Comparison of ENCODE assay signal across 14 cellular contexts in genomic region chr17:80637286-80637703, GRCh38.
DNase-seq lines count a peak whose midpoint lies in the region; ATAC-seq and TF ChIP-seq lines count a peak whose summit lies in the region.
"Had no signal": no experiment of that assay in that cellular context is flagged by ENCODE, and none has a peak within 500 bp of the region (broad histone marks: within the 10 kb centered on the region; RNA-seq: fewer than 3 reads in every experiment).

No MANE protein-coding gene starts in this region.

- H3K27me3 ChIP-seq in neuronal stem cell (ENCODE audit: control insufficient read depth in 3 of 3, insufficient read depth in 3 of 3, low read depth in 1 of 3, low read length in 3 of 3) (peaks cover 0 to 2% (median 0%) of the 10 kb centered on the region in 3 experiments), H7 (ENCODE audit: control insufficient read depth, insufficient read depth, low read length) (no peaks in the 10 kb centered on the region)
- H3K27me3 ChIP-seq: foreskin keratinocyte, upper lobe of left lung had no signal

- H2AK5ac ChIP-seq in neuronal stem cell (ENCODE audit: low read depth, low read length) = no peak overlapping the region

- DNase-seq in activated naive CD4-positive, alpha-beta T cell treated with anti-CD3 and anti-CD28 coated beads for 36 hours = no peak
- DNase-seq in activated naive CD4-positive, alpha-beta T cell (lab: John Stamatoyannopoulos, UW) = no peak
- DNase-seq in NCI-H2227 (lab: John Stamatoyannopoulos, UW; ENCODE audit: unreplicated experiment) (peak; percentile 50), neuronal stem cell (ENCODE audit: low spot score) (no peak), Ammon's horn (ENCODE audit: low spot score) (no peak), H7 (no peak)
- DNase-seq: Caco-2; effector memory CD8-positive, alpha-beta T cell; foreskin keratinocyte; mesenchymal stem cell; NCI-H2081 treated with DMSO at 0.1 percent for 48 hours; upper lobe of left lung had no signal

- ATAC-seq in GM19324 (IDR thresholded peaks at IDR 0.05; ENCODE audit: low FRiP score, unreplicated experiment) = no peak
- ATAC-seq: effector memory CD8-positive, alpha-beta T cell; foreskin keratinocyte had no signal

- H2BK15ac ChIP-seq in neuronal stem cell (ENCODE audit: low read length) = no peak overlapping the region

- H3K27ac ChIP-seq in neuronal stem cell (replicated peaks; ENCODE audit: low read length) = no peak overlapping the region
- H3K27ac ChIP-seq: foreskin keratinocyte, upper lobe of left lung had no signal

- no peak overlapping the region for H3K4me2 ChIP-seq in neuronal stem cell (ENCODE audit: insufficient read depth, low read length, poor library complexity, severe bottlenecking)

- no peak overlapping the region for H2AFZ ChIP-seq in neuronal stem cell (ENCODE audit: low read length)

- H3K36me3 Mint-ChIP-seq in activated naive CD4-positive, alpha-beta T cell treated with anti-CD3 and anti-CD28 coated beads for 36 hours (ENCODE audit: low read depth) = peaks cover 7% of the 10 kb centered on the region
- H3K36me3 Mint-ChIP-seq in brain = peaks cover 20% of the 10 kb centered on the region

- peak overlapping the region; percentile 54 for H3K27ac Mint-ChIP-seq in activated naive CD4-positive, alpha-beta T cell treated with anti-CD3 and anti-CD28 coated beads for 36 hours
- H3K27ac Mint-ChIP-seq in brain = peak overlapping the region; percentile 16 to 81 (median 66)
- H3K27ac Mint-ChIP-seq: effector memory CD8-positive, alpha-beta T cell had no signal

- no peak overlapping the region for H3K4me3 Mint-ChIP-seq in activated naive CD4-positive, alpha-beta T cell treated with anti-CD3 and anti-CD28 coated beads for 36 hours
- no peak overlapping the region for H3K4me3 Mint-ChIP-seq in brain
- H3K4me3 Mint-ChIP-seq: effector memory CD8-positive, alpha-beta T cell had no signal

- peaks cover 14% of the 10 kb centered on the region for H3K79me1 ChIP-seq in neuronal stem cell (ENCODE audit: low read depth, low read length)

- H3K9me3 ChIP-seq in neuronal stem cell (replicated peaks in 1 of 2; ENCODE audit: control insufficient read depth in 2 of 2, insufficient read depth in 1 of 2, low read depth in 1 of 2, low read length in 2 of 2) = peaks cover 0 to 8% of the 10 kb centered on the region in 2 donors
- H3K9me3 ChIP-seq: Caco-2, upper lobe of left lung had no signal

- no peaks in the 10 kb centered on the region for H3K27me3 Mint-ChIP-seq in activated naive CD4-positive, alpha-beta T cell treated with anti-CD3 and anti-CD28 coated beads for 36 hours (ENCODE audit: low read depth)
- H3K27me3 Mint-ChIP-seq in brain = no peaks in the 10 kb centered on the region
- H3K27me3 Mint-ChIP-seq: effector memory CD8-positive, alpha-beta T cell had no signal

- H3K18ac ChIP-seq in neuronal stem cell (ENCODE audit: low read length) = peak overlapping the region; percentile 54

- H3K4me1 Mint-ChIP-seq in activated naive CD4-positive, alpha-beta T cell treated with anti-CD3 and anti-CD28 coated beads for 36 hours (ENCODE audit: low read depth) = peaks cover 41% of the 10 kb centered on the region
- peaks cover 45% of the 10 kb centered on the region for H3K4me1 Mint-ChIP-seq in brain

- TF ChIP-seq CTCF in brain (conservative IDR thresholded peaks at IDR 0.05) = no peak

- H3K36me3 ChIP-seq in neuronal stem cell (replicated peaks in 1 of 2; ENCODE audit: control insufficient read depth in 2 of 2, insufficient read depth in 2 of 2, low read length in 2 of 2) (peaks cover 0 to 4% of the 10 kb centered on the region in 2 donors), H7 (replicated peaks; ENCODE audit: control insufficient read depth, insufficient read depth, low read length) (no peaks in the 10 kb centered on the region)

- intact Hi-C loops in activated naive CD4-positive, alpha-beta T cell treated with anti-CD3 and anti-CD28 coated beads for 36 hours (cut with micrococcal nuclease) = no loop called here

- H3K4me1 ChIP-seq in neuronal stem cell (ENCODE audit: control insufficient read depth in 2 of 2, insufficient read depth in 1 of 2, low read depth in 1 of 2, low read length in 2 of 2) = peaks cover 0 to 11% of the 10 kb centered on the region in 2 donors
- H3K4me1 ChIP-seq: foreskin keratinocyte, upper lobe of left lung had no signal

- no peak overlapping the region for H2BK12ac ChIP-seq in neuronal stem cell (ENCODE audit: low read length)

- H3K4ac ChIP-seq in neuronal stem cell (ENCODE audit: low read length) = no peak overlapping the region

- no CpG with 5 or more reads among the region's 13 CpGs for WGBS in neuronal stem cell (ENCODE audit: extremely low coverage in 2 of 2, insufficient read length in 2 of 2, insufficient replicate concordance in 1 of 2), 2 donors

- H3K4me3 ChIP-seq in neuronal stem cell (ENCODE audit: low read length in 2 of 2) (no peak overlapping the region), H7 (ENCODE audit: insufficient read depth, low read depth, low read length) (no peak overlapping the region)
- H3K4me3 ChIP-seq: upper lobe of left lung had no signal

- no peak overlapping the region for H3K23ac ChIP-seq in neuronal stem cell (ENCODE audit: low read depth, low read length, poor library complexity)

- CTCF ChIA-PET in activated naive CD4-positive, alpha-beta T cell treated with anti-CD3 and anti-CD28 coated beads for 36 hours (lab: Charles Lee) = no interaction called here

- no peak overlapping the region for H2BK5ac ChIP-seq in neuronal stem cell (ENCODE audit: low read length)

- no peak overlapping the region for H4K91ac ChIP-seq in neuronal stem cell (ENCODE audit: low read depth, low read length, poor library complexity)

- H3K9ac ChIP-seq in neuronal stem cell (ENCODE audit: low read depth, low read length, poor library complexity) = no peak overlapping the region

- peak overlapping the region; percentile 55 for H4K8ac ChIP-seq in neuronal stem cell (ENCODE audit: low read depth, low read length)

- H3K9me3 Mint-ChIP-seq in activated naive CD4-positive, alpha-beta T cell treated with anti-CD3 and anti-CD28 coated beads for 36 hours = no peaks in the 10 kb centered on the region
- H3K9me3 Mint-ChIP-seq in brain = peaks cover 0 to 19% (median 9%) of the 10 kb centered on the region in 5 experiments
- H3K9me3 Mint-ChIP-seq: effector memory CD8-positive, alpha-beta T cell had no signal

- H3K14ac ChIP-seq in neuronal stem cell (ENCODE audit: low read length) = peak overlapping the region; percentile 10

- no peak overlapping the region for H2BK120ac ChIP-seq in neuronal stem cell (ENCODE audit: low read depth, low read length)
